ENCODE assay signal across 8 cellular contexts in genomic region chr14:77037886-77038511, GRCh38. TPM values are rescaled to one million over a fixed set of nuclear protein-coding genes. Genes with fewer than 3 reads are reported as not detected.
A peak's percentile ranks its signal among the peaks of the same experiment; 100 is the strongest.
DNase-seq lines count a peak whose midpoint lies in the region; ATAC-seq and TF ChIP-seq lines count a peak whose summit lies in the region.

No MANE protein-coding gene starts in this region.

- ATAC-seq in HG03097 (IDR thresholded peaks at IDR 0.05; ENCODE audit: low FRiP score, unreplicated experiment) = no peak

- no peak overlapping the region for H2AFZ ChIP-seq in smooth muscle cell (ENCODE audit: low read depth)

- H3K79me2 ChIP-seq in smooth muscle cell (ENCODE audit: low read depth) = peaks cover 4% of the 10 kb centered on the region

- 24% methylated on average over 12 of the region's 21 CpGs for WGBS in smooth muscle cell (ENCODE audit: low lambda C conversion rate)

- H3K9ac ChIP-seq in smooth muscle cell (ENCODE audit: low read depth) = peak overlapping the region; percentile 87

- no peaks in the 10 kb centered on the region for H3K27me3 ChIP-seq in smooth muscle cell (ENCODE audit: low read depth)

- no peaks in the 10 kb centered on the region for H4K20me1 ChIP-seq in smooth muscle cell (ENCODE audit: low read depth)

- no peaks in the 10 kb centered on the region for H3K36me3 ChIP-seq in smooth muscle cell (ENCODE audit: low read depth)

- H3K27ac ChIP-seq in smooth muscle cell (ENCODE audit: low read depth) = peak overlapping the region; percentile 99

- TF ChIP-seq CTCF in fibroblast of the aortic adventitia (IDR thresholded peaks at IDR 0.05; ENCODE audit: insufficient read depth, low read length) (no peak), smooth muscle cell (IDR thresholded peaks at IDR 0.05; ENCODE audit: borderline replicate concordance, insufficient read depth, poor library complexity, severe bottlenecking) (no peak)

- DNase-seq in NCI-H2171 (lab: John Stamatoyannopoulos, UW) (peak; percentile 25), NCI-H2171 treated with DMSO at 0.1 percent for 48 hours (lab: John Stamatoyannopoulos, UW) (no peak), fibroblast of the aortic adventitia (ENCODE audit: low read depth) (peak; percentile 33), smooth muscle cell (lab: John Stamatoyannopoulos, UW; ENCODE audit: unreplicated experiment) (no peak), kidney glomerular epithelial cell (lab: John Stamatoyannopoulos, UW) (no peak), NCI-H187 treated with DMSO at 0.1 percent for 48 hours (lab: John Stamatoyannopoulos, UW) (no peak)
- DNase-seq in activated CD8-positive, alpha-beta memory T cell treated with anti-CD3 and anti-CD28 coated beads, Interleukin-2, amount 50 U/mL, for 4 hours = peak; percentile 74

- H3K9me3 ChIP-seq in smooth muscle cell (replicated peaks; ENCODE audit: low read depth) = no peaks in the 10 kb centered on the region

- no peak overlapping the region for H3K4me3 ChIP-seq in fibroblast of the aortic adventitia (ENCODE audit: low read depth, low read length)
- no peak overlapping the region for H3K4me3 ChIP-seq in smooth muscle cell

- peaks cover 65% of the 10 kb centered on the region for H3K4me1 ChIP-seq in smooth muscle cell (ENCODE audit: low read depth)

- H3K4me2 ChIP-seq in smooth muscle cell = peak overlapping the region; percentile 81

- peaks cover 24% of the 10 kb centered on the region for H3F3A ChIP-seq in smooth muscle cell (ENCODE audit: low read depth)

RNA-seq across cellular contexts. Expression of gene IRF2BPL, which starts 9.5 kb away (rescaled TPM):
- 21.6 and 25.8 TPM in 2 replicates for total RNA-seq in fibroblast of the aortic adventitia (ENCODE audit: low replicate concordance)
- 33.2 and 33.9 TPM in 2 replicates for total RNA-seq in smooth muscle cell
- polyA plus RNA-seq in smooth muscle cell = 58.0 and 66.3 TPM in 2 replicates

Comparison
In these comparisons a context has a peak if more than half of its experiments do, and no peak if none do; other contexts are left out.
1. DNase-seq: peak in NCI-H2171 (single experiment), activated CD8-positive, alpha-beta memory T cell treated with anti-CD3 and anti-CD28 coated beads, Interleukin-2, amount 50 U/mL, for 4 hours (single experiment) and fibroblast of the aortic adventitia (single experiment); none in NCI-H2171 treated with DMSO at 0.1 percent for 48 hours (single experiment), smooth muscle cell (single experiment), kidney glomerular epithelial cell (single experiment) and NCI-H187 treated with DMSO at 0.1 percent for 48 hours (single experiment).